Comparison of ENCODE assay signal across 9 cellular contexts in genomic region chr6:56292505-56293181, GRCh38. TPM values are rescaled to one million over a fixed set of nuclear protein-coding genes. Genes with fewer than 3 reads are reported as not detected.
DNase-seq lines count a peak whose midpoint lies in the region; ATAC-seq and TF ChIP-seq lines count a peak whose summit lies in the region.
"Had no signal": no experiment of that assay in that cellular context is flagged by ENCODE, and none has a peak within 500 bp of the region (broad histone marks: within the 10 kb centered on the region; RNA-seq: fewer than 3 reads in every experiment).

No MANE protein-coding gene starts in this region.

- no peaks in the 10 kb centered on the region for H3K9me3 Mint-ChIP-seq in MCF 10A (ENCODE audit: unreplicated experiment)

- ATAC-seq in HG03354 (IDR thresholded peaks at IDR 0.05; ENCODE audit: poor library complexity, severe bottlenecking, unreplicated experiment) (peak; percentile 48), GM19455 (IDR thresholded peaks at IDR 0.05; ENCODE audit: unreplicated experiment) (no peak)

- H3K27ac ChIP-seq in uterus: no peak overlapping the region

- DNase-seq in DMS153 (lab: John Stamatoyannopoulos, UW) (peak; percentile 7), NCI-H748 (lab: John Stamatoyannopoulos, UW; ENCODE audit: unreplicated experiment) (peak; percentile 62), MCF 10A (ENCODE audit: unreplicated experiment) (peak; percentile 71), kidney epithelial cell (ENCODE audit: low read depth) (peak; percentile 44), uterus (peak in 1 of 2 donors; percentile 42)
- no peak for DNase-seq in effector CD4-positive, alpha-beta T cell
- DNase-seq: naive B cell had no signal

- TF ChIP-seq POLR2A in uterus (IDR thresholded peaks at IDR 0.05): no peak

- TF ChIP-seq CTCF in MCF 10A (IDR thresholded peaks at IDR 0.05; ENCODE audit: unreplicated experiment) (peak; percentile 61), kidney epithelial cell (IDR thresholded peaks at IDR 0.05; ENCODE audit: insufficient read depth, low read length, poor library complexity, severe bottlenecking) (peak; percentile 54), uterus (IDR thresholded peaks at IDR 0.05) (peak; percentile 60 to 79 (median 62))

- no peaks in the 10 kb centered on the region for H3K36me3 Mint-ChIP-seq in MCF 10A (ENCODE audit: insufficient read depth, unreplicated experiment)
- H3K36me3 Mint-ChIP-seq: naive B cell had no signal

- POLR2A ChIA-PET in MCF 10A (lab: Yijun Ruan, JAX): interaction anchor here (0.7 to 1.4 kb wide), 2 partner anchors 314 to 805 kb away, joined by 5 to 6 read pairs; no protein-coding TSS in a partner anchor

- H3K4me3 ChIP-seq in kidney epithelial cell (ENCODE audit: low read depth, low read length) (no peak overlapping the region), uterus (no peak overlapping the region)

- H3K27ac Mint-ChIP-seq in MCF 10A (ENCODE audit: low read depth, unreplicated experiment): no peak overlapping the region
- H3K27ac Mint-ChIP-seq: naive B cell had no signal

- CTCF ChIA-PET in MCF 10A (lab: Yijun Ruan, JAX): interaction anchor here (0.5 to 4.6 kb wide), 48 partner anchors 8 to 1015 kb away, joined by 3 to 95 read pairs (median 4); no protein-coding TSS in a partner anchor

- H3K4me3 Mint-ChIP-seq in MCF 10A (ENCODE audit: unreplicated experiment): no peak overlapping the region
- H3K4me3 Mint-ChIP-seq: naive B cell had no signal

- H3K4me1 Mint-ChIP-seq in MCF 10A (ENCODE audit: insufficient read depth, unreplicated experiment): peaks cover 6% of the 10 kb centered on the region
- H3K4me1 Mint-ChIP-seq: naive B cell had no signal

- no TSS peak for BruUV-seq in MCF 10A (replicated peaks; lab: Mats Ljungman, UMichigan)

- no peaks in the 10 kb centered on the region for H3K4me1 ChIP-seq in uterus

- intact Hi-C loops in MCF 10A (cut with micrococcal nuclease) (loop anchor here (1.0 to 10.0 kb wide), 5 partner anchors 254 to 1015 kb away; no protein-coding TSS in a partner anchor), uterus (cut with DNase I; ENCODE audit: low total_unique reads) (loop anchor here (5.0 kb wide), 1 partner anchor 310 kb away; no protein-coding TSS in a partner anchor)

- H3K36me3 ChIP-seq in kidney epithelial cell (ENCODE audit: control insufficient read depth, insufficient read depth, low read length): no peaks in the 10 kb centered on the region
- H3K36me3 ChIP-seq in uterus: no peaks in the 10 kb centered on the region

- no peaks in the 10 kb centered on the region for H3K27me3 Mint-ChIP-seq in MCF 10A (ENCODE audit: insufficient read depth, unreplicated experiment)

- no peaks in the 10 kb centered on the region for H3K9me3 ChIP-seq in uterus

- no peaks in the 10 kb centered on the region for H3K27me3 ChIP-seq in kidney epithelial cell (ENCODE audit: control insufficient read depth, insufficient read depth, low read length)
- H3K27me3 ChIP-seq in uterus: no peaks in the 10 kb centered on the region

RNA-seq across cellular contexts. Expression of gene COL21A1, which starts 45.3 kb away (rescaled TPM):
- total RNA-seq in MCF 10A (2022): 1.8 and 5.4 TPM in 2 replicates
- total RNA-seq in kidney epithelial cell: not detected in 2 replicates
- 100 to 1,000 TPM in 1 of 4 donors, 10 to 100 TPM in 1, 1 to 10 TPM in 2; 2.4 to 135 (median 18.4) TPM for total RNA-seq in uterus
